31 cellular contexts compared by ENCODE assay signal in the genomic region with DNA sequence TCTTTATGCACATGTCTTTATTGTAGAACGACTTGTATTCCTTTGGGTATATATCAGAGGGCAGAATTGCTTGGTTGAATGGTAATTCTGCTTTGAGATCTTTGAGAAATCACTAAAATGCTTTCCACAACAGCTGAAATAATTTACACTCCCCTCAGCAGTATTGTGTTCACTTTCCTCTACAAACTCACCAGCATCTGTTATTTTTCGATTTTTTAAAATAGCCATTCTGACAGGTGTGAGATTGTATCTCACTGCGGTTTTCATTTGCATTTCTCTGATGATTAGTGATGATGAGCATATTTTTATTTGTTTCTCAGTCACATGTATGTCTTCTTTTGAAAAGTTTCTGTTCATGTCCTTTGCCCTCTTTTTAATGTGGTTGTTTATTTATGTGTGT.
"Had no signal": no experiment of that assay in that cellular context is flagged by ENCODE, and none has a peak within 500 bp of the region (broad histone marks: within the 10 kb centered on the region; RNA-seq: fewer than 3 reads in every experiment).

No MANE protein-coding gene starts in this region.

- DNase-seq: activated B cell treated with CpG ODN at 0.5 μM for 24 hours; activated CD4-positive, alpha-beta memory T cell treated with anti-CD3 and anti-CD28 coated beads for 36 hours; activated CD4-positive, alpha-beta T cell treated with anti-CD3 and anti-CD28 coated beads for 4 hours; activated CD4-positive, alpha-beta T cell treated with anti-CD3 and anti-CD28 coated beads, Interleukin-2, amount 10 ng/mL, durations not matched to agents 24 days and 14 days; activated CD4-positive, alpha-beta T cell treated with anti-CD3 and anti-CD28 coated beads, Interleukin-2, amount 50 U/mL, for 1 hour; activated CD4-positive, alpha-beta T cell treated with anti-CD3 and anti-CD28 coated beads, Interleukin-2, amount 50 U/mL, for 4 hours; activated CD4-positive, CD25-positive, alpha-beta regulatory T cell treated with anti-CD3 and anti-CD28 coated beads, Interleukin-2, amount 50 U/mL, for 72 hours; activated CD8-positive, alpha-beta memory T cell treated with anti-CD3 and anti-CD28 coated beads, Interleukin-2, amount 50 U/mL, for 4 hours; activated CD8-positive, alpha-beta T cell treated with anti-CD3 and anti-CD28 coated beads for 36 hours; activated effector memory CD4-positive, alpha-beta T cell treated with anti-CD3 and anti-CD28 coated beads, Interleukin-2, amount 50 U/mL, for 16 hours; activated gamma-delta T cell treated with Interleukin-2 at 50 U/mL for 16 hours; activated naive CD4-positive, alpha-beta T cell; activated naive CD4-positive, alpha-beta T cell treated with anti-CD3 and anti-CD28 coated beads for 36 hours; activated naive CD4-positive, alpha-beta T cell treated with anti-CD3 and anti-CD28 coated beads, Interleukin-2, amount 50 U/mL, for 16 hours; activated naive CD8-positive, alpha-beta T cell treated with anti-CD3 and anti-CD28 coated beads for 36 hours; activated T-cell treated with anti-CD3 and anti-CD28 coated beads for 4 hours; activated T-cell treated with anti-CD3 and anti-CD28 coated beads, Interleukin-2, amount 50 U/mL, for 1 hour; activated T-cell treated with anti-CD3 and anti-CD28 coated beads, Interleukin-2, amount 50 U/mL, for 4 hours; activated T-cell treated with anti-CD3 and anti-CD28 coated beads, Interleukin-2, amount 50 U/mL, for 72 hours; adrenal gland; amniotic stem cell; aorta; body of pancreas; brain microvascular endothelial cell; central memory CD4-positive, alpha-beta T cell; T-helper 2 cell; T-helper 9 cell had no signal

- ATAC-seq: activated CD8-positive, alpha-beta T cell treated with anti-CD3 and anti-CD28 coated beads for 36 hours; activated naive CD4-positive, alpha-beta T cell treated with anti-CD3 and anti-CD28 coated beads, Interleukin-2, amount 50 U/mL, for 72 hours; activated T-cell treated with anti-CD3 and anti-CD28 coated beads, Interleukin-2, amount 50 U/mL, for 4 hours; activated T-cell treated with anti-CD3 and anti-CD28 coated beads, Interleukin-2, amount 50 U/mL, for 72 hours; activated T-helper 17 cell treated with anti-CD3 and anti-CD28 coated beads, Interleukin-2, amount 50 U/mL, for 72 hours; body of pancreas had no signal

- H3K4me1 ChIP-seq: adrenal gland, body of pancreas, breast epithelium had no signal

- H3K27ac ChIP-seq: adrenal gland, body of pancreas, brain microvascular endothelial cell, breast epithelium, VCaP had no signal

- H3K36me3 ChIP-seq: adrenal gland, brain microvascular endothelial cell, breast epithelium had no signal

- H3K27me3 ChIP-seq: adrenal gland, body of pancreas, brain microvascular endothelial cell, breast epithelium had no signal

- H3K4me3 ChIP-seq: adrenal gland, body of pancreas, breast epithelium had no signal

- H3K9me3 ChIP-seq: adrenal gland, body of pancreas, breast epithelium had no signal
